8 cellular contexts compared by ENCODE assay signal in genomic region chr12:49055978-49056754, GRCh38. TPM values are rescaled to one million over a fixed set of nuclear protein-coding genes. Genes with fewer than 3 reads are reported as not detected.
DNase-seq lines count a peak whose midpoint lies in the region; ATAC-seq and TF ChIP-seq lines count a peak whose summit lies in the region.

No MANE protein-coding gene starts in this region.

- intact Hi-C loops in mucosa of descending colon (cut with DNase I, micrococcal nuclease) = no loop called here

- H3K27me3 ChIP-seq in subcutaneous abdominal adipose tissue (ENCODE audit: control insufficient read depth in 5 of 5, insufficient read depth in 4 of 5, low read length in 5 of 5) = no peaks in the 10 kb centered on the region

- peak overlapping the region; percentile 97 for H3K4me3 Mint-ChIP-seq in HFFc6
- peak overlapping the region; percentile 95 for H3K4me3 Mint-ChIP-seq in activated CD4-positive, alpha-beta memory T cell treated with anti-CD3 and anti-CD28 coated beads, Interleukin-2, amount 10 ng/mL, durations not matched to agents 7 days and 5 days

- H3K4me1 ChIP-seq in mucosa of descending colon (ENCODE audit: low read depth) = peaks cover 38% of the 10 kb centered on the region
- peaks cover 17 to 55% (median 51%) of the 10 kb centered on the region in 5 donors for H3K4me1 ChIP-seq in subcutaneous abdominal adipose tissue (ENCODE audit: control insufficient read depth in 5 of 5, insufficient read depth in 5 of 5, low read length in 5 of 5)

- DNase-seq in SHP77 (lab: John Stamatoyannopoulos, UW) = peak; percentile 9 to 49
- DNase-seq in SHP77 treated with DMSO at 0.1 percent for 48 hours (lab: John Stamatoyannopoulos, UW) = no peak
- peak; percentile 65 for DNase-seq in HFFc6
- peak; percentile 37 for DNase-seq in NCI-H510A (lab: John Stamatoyannopoulos, UW)
- DNase-seq in activated CD4-positive, alpha-beta memory T cell treated with anti-CD3 and anti-CD28 coated beads, Interleukin-2, amount 10 ng/mL, durations not matched to agents 7 days and 5 days = peak; percentile 64
- peak; percentile 85 for DNase-seq in epithelial cell of esophagus (ENCODE audit: low read depth)
- peak in 2 of 3 donors; percentile 54 to 78 for DNase-seq in mucosa of descending colon

- POLR2A ChIA-PET in activated CD4-positive, alpha-beta memory T cell treated with anti-CD3 and anti-CD28 coated beads, Interleukin-2, amount 10 ng/mL, durations not matched to agents 7 days and 5 days (lab: Charles Lee) = interaction anchor here (0.6 to 2.3 kb wide), 6 partner anchors 14 to 311 kb away, joined by 3 to 9 read pairs (median 4); partner anchors contain the start of genes PRKAG1, RHEBL1, SPATS2 and TUBA1B

- peaks cover 6% of the 10 kb centered on the region for H3K36me3 ChIP-seq in mucosa of descending colon (ENCODE audit: low read depth)
- H3K36me3 ChIP-seq in subcutaneous abdominal adipose tissue (ENCODE audit: control insufficient read depth in 5 of 5, insufficient read depth in 5 of 5, low read length in 5 of 5) = peaks cover 4 to 41% (median 39%) of the 10 kb centered on the region in 5 donors

- H3K27me3 Mint-ChIP-seq in HFFc6 (ENCODE audit: insufficient read depth) = no peaks in the 10 kb centered on the region
- no peaks in the 10 kb centered on the region for H3K27me3 Mint-ChIP-seq in activated CD4-positive, alpha-beta memory T cell treated with anti-CD3 and anti-CD28 coated beads, Interleukin-2, amount 10 ng/mL, durations not matched to agents 7 days and 5 days

- no peaks in the 10 kb centered on the region for H3K9me3 Mint-ChIP-seq in HFFc6
- H3K9me3 Mint-ChIP-seq in activated CD4-positive, alpha-beta memory T cell treated with anti-CD3 and anti-CD28 coated beads, Interleukin-2, amount 10 ng/mL, durations not matched to agents 7 days and 5 days = no peaks in the 10 kb centered on the region

- H3K9me3 ChIP-seq in mucosa of descending colon = no peaks in the 10 kb centered on the region
- no peaks in the 10 kb centered on the region for H3K9me3 ChIP-seq in subcutaneous abdominal adipose tissue (ENCODE audit: control insufficient read depth in 5 of 5, low read length in 5 of 5)

- peaks cover 33% of the 10 kb centered on the region for H3K36me3 Mint-ChIP-seq in HFFc6 (ENCODE audit: low read depth)
- H3K36me3 Mint-ChIP-seq in activated CD4-positive, alpha-beta memory T cell treated with anti-CD3 and anti-CD28 coated beads, Interleukin-2, amount 10 ng/mL, durations not matched to agents 7 days and 5 days (ENCODE audit: low read depth) = peaks cover 65% of the 10 kb centered on the region

- ATAC-seq in mucosa of descending colon = peak; percentile 50

- no peak for TF ChIP-seq CTCF in HFFc6 (IDR thresholded peaks at IDR 0.05)
- TF ChIP-seq CTCF in epithelial cell of esophagus (IDR thresholded peaks at IDR 0.05; ENCODE audit: insufficient read depth, low read depth, low read length, missing control alignments) = no peak
- TF ChIP-seq CTCF in mucosa of descending colon (IDR thresholded peaks at IDR 0.05) = no peak

- no peak overlapping the region for H3K4me3 ChIP-seq in epithelial cell of esophagus (ENCODE audit: low read length)
- no peak overlapping the region for H3K4me3 ChIP-seq in mucosa of descending colon
- peak overlapping the region; percentile 4 to 92 (median 89) for H3K4me3 ChIP-seq in subcutaneous abdominal adipose tissue (ENCODE audit: low read depth in 1 of 5, low read length in 5 of 5)

- H3K27ac ChIP-seq in subcutaneous abdominal adipose tissue (ENCODE audit: low read depth, low read length) = peak overlapping the region; percentile 52

- H3K9ac ChIP-seq in subcutaneous abdominal adipose tissue (ENCODE audit: low read length in 5 of 5) = peak overlapping the region; percentile 17 to 99 (median 68)

- H3K27ac Mint-ChIP-seq in HFFc6 = peak overlapping the region; percentile 67
- peak overlapping the region; percentile 54 for H3K27ac Mint-ChIP-seq in activated CD4-positive, alpha-beta memory T cell treated with anti-CD3 and anti-CD28 coated beads, Interleukin-2, amount 10 ng/mL, durations not matched to agents 7 days and 5 days

- CTCF ChIA-PET in activated CD4-positive, alpha-beta memory T cell treated with anti-CD3 and anti-CD28 coated beads, Interleukin-2, amount 10 ng/mL, durations not matched to agents 7 days and 5 days (lab: Charles Lee) = interaction anchor here (0.6 to 1.1 kb wide), 5 partner anchors 12 to 38 kb away, joined by 3 to 5 read pairs (median 5); partner anchors contain the start of genes DHH and RHEBL1

- H3K4me1 Mint-ChIP-seq in HFFc6 (ENCODE audit: low read depth) = peaks cover 45% of the 10 kb centered on the region
- peaks cover 47% of the 10 kb centered on the region for H3K4me1 Mint-ChIP-seq in activated CD4-positive, alpha-beta memory T cell treated with anti-CD3 and anti-CD28 coated beads, Interleukin-2, amount 10 ng/mL, durations not matched to agents 7 days and 5 days

RNA-seq across cellular contexts. Expression of gene KMT2D, which starts 4.4 kb away (rescaled TPM):
- 10 to 100 TPM; 43.9 to 66.6 (median 48.4) TPM for total RNA-seq in HFFc6 (2021; fragmentation: NEBNext Ultra II Directional; extraction: Animal tissue kit (Norgen Biotek cat#: 25700))
- total RNA-seq in activated CD4-positive, alpha-beta memory T cell treated with anti-CD3 and anti-CD28 coated beads, Interleukin-2, amount 10 ng/mL, durations not matched to agents 7 days and 5 days = 10 to 100 TPM; 82.3 to 87.8 TPM
- total RNA-seq in mucosa of descending colon = 100 to 1,000 TPM in 1 of 3 donors, 10 to 100 TPM in 2; 83.3 to 102 (median 88.5) TPM

RNA-seq across cellular contexts. Expression of gene RHEBL1, which starts 13.6 kb away (rescaled TPM):
- 1 to 10 TPM in 1 of 6 experiments, under 1 TPM in 5; 0.60 to 1.6 (median 0.86) TPM for total RNA-seq in HFFc6 (2021; fragmentation: NEBNext Ultra II Directional; extraction: Animal tissue kit (Norgen Biotek cat#: 25700))
- 10 to 100 TPM; 14.8 to 15.8 TPM for total RNA-seq in activated CD4-positive, alpha-beta memory T cell treated with anti-CD3 and anti-CD28 coated beads, Interleukin-2, amount 10 ng/mL, durations not matched to agents 7 days and 5 days
- total RNA-seq in mucosa of descending colon = under 1 TPM; 0.23 to 0.58 (median 0.38) TPM

RNA-seq across cellular contexts. Expression of gene PRKAG1, which starts 37.6 kb away (rescaled TPM):
- 10 to 100 TPM; 79.0 to 92.0 (median 83.3) TPM for total RNA-seq in HFFc6 (2021; fragmentation: NEBNext Ultra II Directional; extraction: Animal tissue kit (Norgen Biotek cat#: 25700))
- 10 to 100 TPM; 65.9 to 70.2 TPM for total RNA-seq in activated CD4-positive, alpha-beta memory T cell treated with anti-CD3 and anti-CD28 coated beads, Interleukin-2, amount 10 ng/mL, durations not matched to agents 7 days and 5 days
- 10 to 100 TPM; 51.5 to 60.1 (median 52.2) TPM for total RNA-seq in mucosa of descending colon

RNA-seq across cellular contexts. Expression of gene DHH, which starts 38.4 kb away (rescaled TPM):
- under 1 TPM in 1 of 6 experiments, not detected in 5; 0.07 TPM for total RNA-seq in HFFc6 (2021; fragmentation: NEBNext Ultra II Directional; extraction: Animal tissue kit (Norgen Biotek cat#: 25700))
- under 1 TPM; 0.08 to 0.20 TPM for total RNA-seq in activated CD4-positive, alpha-beta memory T cell treated with anti-CD3 and anti-CD28 coated beads, Interleukin-2, amount 10 ng/mL, durations not matched to agents 7 days and 5 days
- total RNA-seq in mucosa of descending colon = under 1 TPM; 0.26 to 0.54 (median 0.46) TPM

RNA-seq across cellular contexts. Expression of gene LMBR1L, which starts 54.5 kb away (rescaled TPM):
- total RNA-seq in HFFc6 (2021; fragmentation: NEBNext Ultra II Directional; extraction: Animal tissue kit (Norgen Biotek cat#: 25700)) = 10 to 100 TPM; 23.0 to 31.0 (median 26.2) TPM
- 10 to 100 TPM; 82.8 to 85.3 TPM for total RNA-seq in activated CD4-positive, alpha-beta memory T cell treated with anti-CD3 and anti-CD28 coated beads, Interleukin-2, amount 10 ng/mL, durations not matched to agents 7 days and 5 days
- total RNA-seq in mucosa of descending colon = 10 to 100 TPM; 46.1 to 77.4 (median 68.1) TPM

Comparison
In these comparisons a context has a peak if more than half of its experiments do, and no peak if none do; other contexts are left out.
1. H3K4me3 ChIP-seq: peak in subcutaneous abdominal adipose tissue (5 of 5); none in epithelial cell of esophagus (single experiment) and mucosa of descending colon (single experiment).
2. RNA of gene RHEBL1, which starts 13.6 kb away (total RNA-seq): 14.8 to 15.8 TPM in activated CD4-positive, alpha-beta memory T cell treated with anti-CD3 and anti-CD28 coated beads, Interleukin-2, amount 10 ng/mL, durations not matched to agents 7 days and 5 days; 0.60 to 1.6 TPM in HFFc6 and 0.23 to 0.58 TPM in mucosa of descending colon; every median in the first group is over 4 times any median in the second.